In genomic region chr5:56481998-56482698, GRCh38 we compare ENCODE assay signal across 8 cellular contexts.
A peak's percentile ranks its signal among the peaks of the same experiment; 100 is the strongest.
DNase-seq lines count a peak whose midpoint lies in the region; ATAC-seq and TF ChIP-seq lines count a peak whose summit lies in the region.

No MANE protein-coding gene starts in this region.

- intact Hi-C loops in IMR-90 (cut with micrococcal nuclease) = loop anchor here (2.0 to 5.0 kb wide), 3 partner anchors 211 to 355 kb away; no protein-coding TSS in a partner anchor
- intact Hi-C loops in right cardiac atrium (cut with DNase I) = loop anchor here in 3 of 4 donors (5.0 to 10.0 kb wide), 3 partner anchors 207 to 333 kb away; partner anchors contain the start of gene MAP3K1 (in 2 of the 3)
- intact Hi-C loops in spleen (cut with DNase I; ENCODE audit: low total_unique reads) = no loop called here

- POLR2A ChIA-PET in IMR-90 (lab: Charles Lee; ENCODE audit: unreplicated experiment) = interaction anchor here (0.6 kb wide), 1 partner anchor 211 kb away, joined by 3 read pairs; no protein-coding TSS in a partner anchor

- no peaks in the 10 kb centered on the region for H4K20me1 ChIP-seq in IMR-90 (ENCODE audit: insufficient read depth, low read length)

- H3K27ac ChIP-seq in IMR-90 (ENCODE audit: insufficient read depth, low read length) = peak overlapping the region; percentile 58; the same call in 1 of the 2 replicates
- peak overlapping the region; percentile 94 for H3K27ac ChIP-seq in right cardiac atrium (ENCODE audit: low read length)
- H3K27ac ChIP-seq in spleen = peak overlapping the region; percentile 83 to 98 (median 96)

- H3K36me3 ChIP-seq in IMR-90 (ENCODE audit: control insufficient read depth, insufficient read depth, low read length) = no peaks in the 10 kb centered on the region
- no peaks in the 10 kb centered on the region for H3K36me3 ChIP-seq in spleen

- peak overlapping the region; percentile 43 for H3K23ac ChIP-seq in IMR-90 (ENCODE audit: low read depth, low read length)

- H3K27me3 ChIP-seq in IMR-90 (ENCODE audit: control insufficient read depth, insufficient read depth, low read length) = no peaks in the 10 kb centered on the region
- H3K27me3 ChIP-seq in right cardiac atrium (ENCODE audit: control insufficient read depth, insufficient read depth) = no peaks in the 10 kb centered on the region
- peaks cover 0 to 11% (median 0%) of the 10 kb centered on the region in 7 donors for H3K27me3 ChIP-seq in spleen (replicated peaks in 1 of 7)

- DNase-seq in IMR-90 (no peak), right cardiac atrium (no peak), spleen (no peak), NCI-H446 treated with DMSO at 0.1 percent for 48 hours (lab: John Stamatoyannopoulos, UW) (no peak), NCI-H187 (lab: John Stamatoyannopoulos, UW) (no peak), cerebellar nuclear complex (lab: John Stamatoyannopoulos, UW) (no peak)

- H2AK5ac ChIP-seq in IMR-90 (ENCODE audit: low read depth, low read length) = peak overlapping the region; percentile 68; the same call in 1 of the 2 replicates

- peak overlapping the region; percentile 92; the same call in 1 of the 2 replicates for H3K14ac ChIP-seq in IMR-90 (replicated peaks; ENCODE audit: low read depth, low read length)

- peak overlapping the region; percentile 97 for H2BK120ac ChIP-seq in IMR-90 (ENCODE audit: low read depth, low read length)

- peaks cover 0 to 4% of the 10 kb centered on the region in 2 experiments; a peak in 1 of 4 replicates for H3K79me1 ChIP-seq in IMR-90 (ENCODE audit: low read depth in 1 of 2, low read length in 2 of 2)

- WGBS in IMR-90 (ENCODE audit: extremely low coverage in 2 of 2, insufficient read length in 1 of 2), 2 experiments = no CpG with 5 or more reads among the region's 7 CpGs
- WGBS in right cardiac atrium = 44% methylated on average over 7 of the region's 7 CpGs
- 35 to 55% (median 38%) methylated on average over 7 of the region's 7 CpGs for WGBS in spleen, 5 donors

- peak overlapping the region; percentile 97 for H3K4ac ChIP-seq in IMR-90 (ENCODE audit: low read depth, low read length)

- peak overlapping the region; percentile 65 to 86; a peak in 3 of 4 replicates for H4K8ac ChIP-seq in IMR-90 (ENCODE audit: low read depth in 2 of 2, low read length in 2 of 2)

- no peak for TF ChIP-seq RAD21 in IMR-90 (IDR thresholded peaks at IDR 0.05; ENCODE audit: low read length)

- H2BK15ac ChIP-seq in IMR-90 (ENCODE audit: low read depth, low read length) = peak overlapping the region; percentile 81; the same call in 2 of the 3 replicates

- in situ Hi-C loops in IMR-90 (cut with MboI; ENCODE audit: low sequenced_read_pairs) = no loop called here

- H4K5ac ChIP-seq in IMR-90 (ENCODE audit: low read depth, low read length) = peak overlapping the region; percentile 82; the same call in 1 of the 2 replicates

- no peak for ATAC-seq in IMR-90 (ENCODE audit: low read depth)
- peak in 1 of 2 donors; percentile 1 for ATAC-seq in right cardiac atrium
- no peak for ATAC-seq in HG03108 (IDR thresholded peaks at IDR 0.05; ENCODE audit: unreplicated experiment)

- H3K9me3 ChIP-seq in IMR-90 (ENCODE audit: control insufficient read depth, insufficient read depth, low read length) (no peaks in the 10 kb centered on the region), right cardiac atrium (ENCODE audit: control insufficient read depth, low read length) (no peaks in the 10 kb centered on the region), spleen (peaks cover 0 to 6% (median 0%) of the 10 kb centered on the region in 8 donors)

- CTCF ChIA-PET in IMR-90 (lab: Yijun Ruan, JAX) = interaction anchor here (1.6 kb wide), 1 partner anchor 336 kb away, joined by 4 read pairs; no protein-coding TSS in a partner anchor

- H3K9me1 ChIP-seq in IMR-90 (ENCODE audit: insufficient read depth, low read length) = peaks cover 14% of the 10 kb centered on the region

- TF ChIP-seq CTCF in IMR-90 (conservative IDR thresholded peaks at IDR 0.05; ENCODE audit: low read depth, low read length) (no peak), WI38 (IDR thresholded peaks at IDR 0.05; ENCODE audit: low read depth, low read length) (no peak), spleen (IDR thresholded peaks at IDR 0.05 in 8 of 11, conservative IDR thresholded peaks at IDR 0.05 in 3 of 11) (no peak)

- peak overlapping the region; percentile 94 for H2BK20ac ChIP-seq in IMR-90 (ENCODE audit: low read depth, low read length)

- no peak overlapping the region for H2BK5ac ChIP-seq in IMR-90 (ENCODE audit: low read depth, low read length, poor library complexity, severe bottlenecking)

- H3K9ac ChIP-seq in IMR-90 (ENCODE audit: low read depth, low read length) = peak overlapping the region; percentile 66; the same call in 1 of the 2 replicates

- peak overlapping the region; percentile 77 for H3K4me2 ChIP-seq in IMR-90 (ENCODE audit: low read depth, low read length)

- peak overlapping the region; percentile 10; the same call in 1 of the 2 replicates for H3K18ac ChIP-seq in IMR-90 (ENCODE audit: low read depth, low read length)

- H3K56ac ChIP-seq in IMR-90 (ENCODE audit: extremely low read depth, insufficient read depth, low read length) = peak overlapping the region; percentile 49; the same call in 1 of the 2 replicates

- no TSS peak for BruUV-seq in IMR-90 (replicated peaks; lab: Mats Ljungman, UMichigan)

- H3K4me3 ChIP-seq in IMR-90 (ENCODE audit: insufficient read depth, low read depth, low read length) (no peak overlapping the region; the same call in 1 of the 2 replicates), WI38 (ENCODE audit: low read depth, low read length) (peak overlapping the region; percentile 64), right cardiac atrium (ENCODE audit: low read length) (peak overlapping the region; percentile 96), spleen (peak overlapping the region in 7 of 8 donors; percentile 40 to 73 (median 53))

- no peak overlapping the region for H2AK9ac ChIP-seq in IMR-90 (replicated peaks; ENCODE audit: low read depth, low read length, poor library complexity)

- H4K91ac ChIP-seq in IMR-90 (ENCODE audit: insufficient read depth, low read depth, low read length) = peak overlapping the region; percentile 96

- TF ChIP-seq POLR2A in IMR-90 (IDR thresholded peaks at IDR 0.05; ENCODE audit: low read depth, low read length) = no peak
- no peak for TF ChIP-seq POLR2A in spleen (IDR thresholded peaks at IDR 0.05)

- dilution Hi-C loops in IMR-90 (cut with HindIII; ENCODE audit: low sequenced_read_pairs, unreplicated experiment) = no loop called here

- peak overlapping the region; percentile 88 for H2AFZ ChIP-seq in IMR-90 (replicated peaks; ENCODE audit: low read length, poor library complexity)

- H3K4me1 ChIP-seq in IMR-90 (ENCODE audit: control insufficient read depth, insufficient read depth, low read length) = peaks cover 17% of the 10 kb centered on the region
- peaks cover 5% of the 10 kb centered on the region for H3K4me1 ChIP-seq in right cardiac atrium (ENCODE audit: control insufficient read depth, insufficient read depth, low read length)
- peaks cover 10 to 62% (median 44%) of the 10 kb centered on the region in 6 donors for H3K4me1 ChIP-seq in spleen

TF ChIP-seq in IMR-90, 13 proteins besides CTCF, POLR2A, EP300 and RAD21:
- no peak for TF ChIP-seq BHLHE40 (IDR thresholded peaks at IDR 0.05; ENCODE audit: low read depth, low read length)
- TF ChIP-seq ELK1 (IDR thresholded peaks at IDR 0.05; ENCODE audit: borderline replicate concordance, low read depth, low read length) = no peak
- TF ChIP-seq RFX5 (IDR thresholded peaks at IDR 0.05; ENCODE audit: low read depth, low read length) = no peak
- no peak for TF ChIP-seq USF2 (IDR thresholded peaks at IDR 0.05; ENCODE audit: low read depth, low read length)
